8 cellular contexts compared by ENCODE assay signal in genomic region chr12:55966408-55967281, GRCh38. TPM values are rescaled to one million over a fixed set of nuclear protein-coding genes. Genes with fewer than 3 reads are reported as not detected.
A peak's percentile ranks its signal among the peaks of the same experiment; 100 is the strongest.
DNase-seq lines count a peak whose midpoint lies in the region; ATAC-seq and TF ChIP-seq lines count a peak whose summit lies in the region.

TSS of gene CDK2 (plus strand) at chr12:55966830. CDS start at chr12:55967009, 179 bp downstream.

- peaks cover 34% of the 10 kb centered on the region for H3K4me1 Mint-ChIP-seq in activated B cell treated with CpG ODN at 0.5 μM for 24 hours

- H3K36me3 Mint-ChIP-seq in activated B cell treated with CpG ODN at 0.5 μM for 24 hours (ENCODE audit: low read depth), result peaks cover 14% of the 10 kb centered on the region

- peak within 1 kb of the TSS; percentile 66 for H3K27ac Mint-ChIP-seq in activated B cell treated with CpG ODN at 0.5 μM for 24 hours

- TF ChIP-seq CTCF in activated B cell treated with CpG ODN at 0.5 μM for 24 hours (IDR thresholded peaks at IDR 0.05), result no peak
- TF ChIP-seq CTCF in cardiac fibroblast (IDR thresholded peaks at IDR 0.05; ENCODE audit: low read depth, low read length), result no peak

- H3K4me3 ChIP-seq in cardiac fibroblast (replicated peaks in 1 of 2; ENCODE audit: low read depth in 2 of 2, low read length in 2 of 2), result peak within 1 kb of the TSS; percentile 89 to 94

- H3K4me3 Mint-ChIP-seq in activated B cell treated with CpG ODN at 0.5 μM for 24 hours, result peak within 1 kb of the TSS; percentile 93

- no peaks in the 10 kb centered on the region for H3K9me3 Mint-ChIP-seq in activated B cell treated with CpG ODN at 0.5 μM for 24 hours

- DNase-seq in AG08396 (ENCODE audit: low spot score) (peak; percentile 93), NCI-H226 (peak; percentile 85), activated B cell treated with CpG ODN at 0.5 μM for 24 hours (peak; percentile 83), cardiac fibroblast (ENCODE audit: low read depth in 2 of 2) (peak; percentile 78 to 79), iris pigment epithelial cell (ENCODE audit: low read depth) (peak; percentile 69)
- DNase-seq in stimulated activated CD4-positive, alpha-beta T cell treated with anti-CD3 and anti-CD28 coated beads, Interleukin-12 subunit alpha, Interleukin-12 subunit beta, amount 100 ng/mL, for 24 hours (ENCODE audit: low read depth in 2 of 2), result peak; percentile 83 to 95

- CTCF ChIA-PET in activated B cell treated with CpG ODN at 0.5 μM for 24 hours (lab: Charles Lee), result no interaction called here

- no peaks in the 10 kb centered on the region for H3K27me3 Mint-ChIP-seq in activated B cell treated with CpG ODN at 0.5 μM for 24 hours

- ATAC-seq in GM18873 (IDR thresholded peaks at IDR 0.05; ENCODE audit: low FRiP score, unreplicated experiment), result peak; percentile 83
- peak; percentile 88 for ATAC-seq in HG03135 (IDR thresholded peaks at IDR 0.05; ENCODE audit: unreplicated experiment)
- ATAC-seq in activated B cell treated with CpG ODN at 0.5 μM for 24 hours (ENCODE audit: low read depth), result peak; percentile 99

- intact Hi-C loops in activated B cell treated with CpG ODN at 0.5 μM for 24 hours (cut with micrococcal nuclease), result loop anchor here (1.0 kb wide), 1 partner anchor 8 kb away; the partner anchor contains the start of gene RAB5B

- POLR2A ChIA-PET in activated B cell treated with CpG ODN at 0.5 μM for 24 hours (lab: Charles Lee), result interaction anchor here (0.6 kb wide), 1 partner anchor 63 kb away, joined by 6 read pairs; no protein-coding TSS in a partner anchor

RNA-seq across cellular contexts. Expression of gene CDK2, which starts in this region (rescaled TPM):
- 25.7 and 29.0 TPM in 2 replicates for total RNA-seq in activated B cell treated with CpG ODN at 0.5 μM for 24 hours

Comparison
In these comparisons a context has a peak if more than half of its experiments do, and no peak if none do; other contexts are left out.
1. Peak in every context shown above with its lines: DNase-seq, ATAC-seq and H3K4me3 ChIP-seq.